Comparison of ENCODE assay signal across 9 cellular contexts in the genomic region with DNA sequence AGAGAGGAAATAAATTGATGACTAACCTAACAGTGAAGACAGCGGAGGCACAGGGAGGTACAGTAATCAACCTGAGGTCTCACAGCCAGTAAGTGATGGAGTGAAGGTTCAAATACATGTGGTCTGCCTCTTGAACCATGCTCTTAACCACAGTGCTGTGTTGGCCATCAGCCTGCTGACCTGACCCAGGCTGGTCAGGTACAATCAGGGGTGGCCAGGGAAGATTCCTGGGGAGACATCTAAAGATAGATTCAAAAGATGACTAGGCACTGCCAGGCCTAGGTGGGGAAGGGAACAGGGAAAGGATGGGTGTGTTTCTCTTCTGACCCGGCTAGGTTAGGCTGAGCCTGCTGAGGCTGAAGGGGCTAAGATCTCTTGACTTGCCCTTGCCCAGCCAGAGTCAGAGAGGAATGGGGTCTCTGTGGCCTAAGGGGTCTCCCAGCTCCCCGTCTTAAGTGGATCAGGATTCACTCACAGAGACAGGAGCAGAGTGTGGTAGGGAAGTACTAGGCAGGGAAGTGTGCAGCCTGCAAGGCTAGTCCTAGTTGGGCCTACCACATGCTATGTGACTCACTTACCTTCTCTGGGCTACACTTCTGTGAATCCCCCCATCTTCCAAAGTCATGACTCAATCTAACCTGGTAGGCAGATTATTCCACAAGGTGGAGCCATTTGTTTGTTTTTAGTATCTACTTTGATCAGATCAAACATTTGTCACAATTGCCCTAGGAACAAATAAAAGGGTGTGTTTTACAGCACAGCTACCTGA. TPM values are rescaled to one million over a fixed set of nuclear protein-coding genes. Genes with fewer than 3 reads are reported as not detected.
DNase-seq lines count a peak whose midpoint lies in the region; ATAC-seq, FAIRE-seq and TF ChIP-seq lines count a peak whose summit lies in the region.
"Had no signal": no experiment of that assay in that cellular context is flagged by ENCODE, and none has a peak within 500 bp of the region (broad histone marks: within the 10 kb centered on the region; RNA-seq: fewer than 3 reads in every experiment).

No MANE protein-coding gene starts in this region.

- DNase-seq in BE2C (no peak), GM18507 (ENCODE audit: extremely low spot score, insufficient read length, low read depth) (no peak), NCI-H446 treated with DMSO at 0.1 percent for 48 hours (lab: John Stamatoyannopoulos, UW) (peak; percentile 26), fibroblast of the conjunctiva (ENCODE audit: low read depth) (peak; percentile 33), sciatic nerve (ENCODE audit: low spot score) (no peak)
- peak; percentile 38 for DNase-seq in activated T-cell treated with anti-CD3 and anti-CD28 coated beads, Interleukin-2, amount 50 U/mL, for 4 hours

- no peaks in the 10 kb centered on the region for H3K27me3 Mint-ChIP-seq in activated T-cell treated with anti-CD3 and anti-CD28 coated beads, Interleukin-2, amount 50 U/mL, for 4 hours (ENCODE audit: low read depth)

- H3K4me1 Mint-ChIP-seq in activated T-cell treated with anti-CD3 and anti-CD28 coated beads, Interleukin-2, amount 50 U/mL, for 4 hours (ENCODE audit: low read depth) = peaks cover 31% of the 10 kb centered on the region

- H3K4me3 ChIP-seq in BE2C (ENCODE audit: low read depth, low read length) = no peak overlapping the region

- H3K36me3 ChIP-seq in BE2C = peaks cover 7% of the 10 kb centered on the region

- peak; percentile 84 for FAIRE-seq in GM18507 (lab: Jason Lieb, UNC)

- H3K27me3 ChIP-seq in BE2C = no peaks in the 10 kb centered on the region
- H3K27me3 ChIP-seq: neutrophil had no signal

- H3K9me3 Mint-ChIP-seq in activated T-cell treated with anti-CD3 and anti-CD28 coated beads, Interleukin-2, amount 50 U/mL, for 4 hours = no peaks in the 10 kb centered on the region

- peaks cover 18% of the 10 kb centered on the region for H3K4me1 ChIP-seq in BE2C

- peak; percentile 99 for ATAC-seq in activated T-cell treated with anti-CD3 and anti-CD28 coated beads, Interleukin-2, amount 50 U/mL, for 4 hours
- ATAC-seq in sciatic nerve = peak; percentile 55
- ATAC-seq in GM21381 (IDR thresholded peaks at IDR 0.05; ENCODE audit: unreplicated experiment) = no peak
- no peak for ATAC-seq in HG03108 (IDR thresholded peaks at IDR 0.05; ENCODE audit: unreplicated experiment)

- intact Hi-C loops in sciatic nerve (cut with DNase I) = no loop called here

- no peaks in the 10 kb centered on the region for H3K9me3 ChIP-seq in BE2C
- H3K9me3 ChIP-seq: neutrophil had no signal

- peak; percentile 64 for TF ChIP-seq CTCF in BE2C (IDR thresholded peaks at IDR 0.05; ENCODE audit: low read depth, low read length)

- peaks cover 20% of the 10 kb centered on the region for H3K36me3 Mint-ChIP-seq in activated T-cell treated with anti-CD3 and anti-CD28 coated beads, Interleukin-2, amount 50 U/mL, for 4 hours (ENCODE audit: insufficient read depth)

- H3K4me3 Mint-ChIP-seq in activated T-cell treated with anti-CD3 and anti-CD28 coated beads, Interleukin-2, amount 50 U/mL, for 4 hours = no peak overlapping the region

RNA-seq across cellular contexts. Expression of a gene that starts 10.4 kb away (rescaled TPM):
- polyA plus RNA-seq in BE2C (2012; ENCODE audit: insufficient read depth, insufficient read length, low read depth) = 236 TPM
- 100 to 1,000 TPM; 123 to 178 (median 155) TPM for total RNA-seq in activated T-cell treated with anti-CD3 and anti-CD28 coated beads, Interleukin-2, amount 50 U/mL, for 4 hours
- total RNA-seq in sciatic nerve = 206 TPM

RNA-seq across cellular contexts. Expression of a gene that starts 22.0 kb away (rescaled TPM):
- polyA plus RNA-seq in BE2C (2012; ENCODE audit: insufficient read depth, insufficient read length, low read depth) = 4.3 TPM
- total RNA-seq in activated T-cell treated with anti-CD3 and anti-CD28 coated beads, Interleukin-2, amount 50 U/mL, for 4 hours = 10 to 100 TPM; 16.0 to 20.2 (median 18.4) TPM
- 8.4 TPM for total RNA-seq in sciatic nerve

Comparison
In these comparisons a context has a peak if more than half of its experiments do, and no peak if none do; other contexts are left out.
1. DNase-seq: peak in NCI-H446 treated with DMSO at 0.1 percent for 48 hours (single experiment), activated T-cell treated with anti-CD3 and anti-CD28 coated beads, Interleukin-2, amount 50 U/mL, for 4 hours (single experiment) and fibroblast of the conjunctiva (single experiment); none in BE2C (single experiment), GM18507 (single experiment) and sciatic nerve (single experiment).
2. ATAC-seq: peak in activated T-cell treated with anti-CD3 and anti-CD28 coated beads, Interleukin-2, amount 50 U/mL, for 4 hours (2 of 2) and sciatic nerve (single experiment); none in GM21381 (single experiment) and HG03108 (single experiment).